ENCODE assay signal across 27 cellular contexts in the genomic region with DNA sequence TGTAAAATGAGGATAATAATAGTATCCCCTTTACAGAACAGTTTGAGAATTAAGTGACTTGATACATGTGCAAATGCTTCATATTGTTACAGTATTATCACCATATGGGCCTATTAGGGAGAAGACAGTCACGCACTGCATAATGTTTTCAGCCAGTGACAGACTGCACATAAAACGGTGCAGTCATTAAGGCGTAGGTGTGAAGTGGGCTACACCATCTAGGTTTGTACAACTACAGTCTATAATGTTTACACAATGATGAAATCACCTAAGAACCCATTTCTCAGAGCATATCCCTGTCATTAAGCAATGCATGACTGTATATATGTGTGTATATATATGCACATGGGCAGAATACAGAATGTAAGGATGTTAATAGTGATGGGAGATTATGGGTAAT.
"Had no signal": no experiment of that assay in that cellular context is flagged by ENCODE, and none has a peak within 500 bp of the region (broad histone marks: within the 10 kb centered on the region; RNA-seq: fewer than 3 reads in every experiment).

No MANE protein-coding gene starts in this region.

- ATAC-seq: activated CD8-positive, alpha-beta T cell treated with anti-CD3 and anti-CD28 coated beads for 36 hours; activated naive CD8-positive, alpha-beta T cell treated with anti-CD3 and anti-CD28 coated beads, Interleukin-2, amount 50 U/mL, for 24 hours; activated T-cell treated with anti-CD3 and anti-CD28 coated beads, Interleukin-2, amount 50 U/mL, for 4 hours; activated T-helper 17 cell treated with anti-CD3 and anti-CD28 coated beads, Interleukin-2, amount 50 U/mL, for 72 hours; foreskin keratinocyte; heart left ventricle; pancreas; sciatic nerve; stimulated activated naive CD8-positive, alpha-beta T cell treated with anti-CD3 and anti-CD28 coated beads, Interleukin-15, Interleukin-2, amounts not matched to agents 100 U/mL and 50 U/mL, for 24 hours had no signal

- H3K36me3 ChIP-seq: esophagus muscularis mucosa, heart left ventricle, pancreas, prostate gland, thoracic aorta had no signal

- DNase-seq: activated B cell treated with CpG ODN at 0.5 μM for 24 hours; activated CD4-positive, alpha-beta T cell treated with anti-CD3 and anti-CD28 coated beads, Interleukin-2, amount 50 U/mL, for 1 hour; activated CD8-positive, alpha-beta T cell treated with anti-CD3 and anti-CD28 coated beads for 36 hours; activated naive CD8-positive, alpha-beta T cell treated with anti-CD3 and anti-CD28 coated beads, Interleukin-2, amount 50 U/mL, for 24 hours; activated T-cell treated with anti-CD3 and anti-CD28 coated beads, Interleukin-2, amount 50 U/mL, for 4 hours; amygdala; central memory CD4-positive, alpha-beta T cell; endodermal cell; foreskin keratinocyte; heart left ventricle; hypothalamus; immature natural killer cell; kidney; naive B cell; pancreas; retina; stimulated activated CD4-positive, alpha-beta T cell treated with anti-CD3 and anti-CD28 coated beads, Interleukin-12 subunit alpha, Interleukin-12 subunit beta, amount 100 ng/mL, for 4 hours; stimulated activated CD4-positive, alpha-beta T cell treated with anti-CD3 and anti-CD28 coated beads, Interleukin-4, amount 100 ng/mL, for 1 hour; stimulated activated naive CD8-positive, alpha-beta T cell treated with anti-CD3 and anti-CD28 coated beads, Interleukin-15, Interleukin-2, amounts not matched to agents 100 U/mL and 50 U/mL, for 24 hours; trophoblast cell had no signal

- H3K27me3 ChIP-seq: esophagus muscularis mucosa, foreskin keratinocyte, heart left ventricle, pancreas had no signal

- H3K4me3 ChIP-seq: esophagus muscularis mucosa, heart left ventricle, pancreas, prostate gland, skin epidermis, thoracic aorta had no signal

- FAIRE-seq: kidney, pancreas, urothelium cell line had no signal
